ENCODE assay signal across 8 cellular contexts in genomic region chr19:57351867-57352266, GRCh38. TPM values are rescaled to one million over a fixed set of nuclear protein-coding genes. Genes with fewer than 3 reads are reported as not detected.
DNase-seq lines count a peak whose midpoint lies in the region; ATAC-seq lines count a peak whose summit lies in the region.

No MANE protein-coding gene starts in this region.

- intact Hi-C loops in activated CD4-positive, alpha-beta T cell treated with anti-CD3 and anti-CD28 coated beads, Interleukin-2, amount 10 ng/mL, durations not matched to agents 24 days and 14 days (cut with micrococcal nuclease), result loop anchor here (1.0 kb wide), 5 partner anchors 11 to 112 kb away; partner anchors contain the start of genes TRAPPC2B, ZNF460, ZNF543 and ZNF547

- peak overlapping the region; percentile 93 for H3K4me3 Mint-ChIP-seq in activated CD4-positive, alpha-beta T cell treated with anti-CD3 and anti-CD28 coated beads, Interleukin-2, amount 10 ng/mL, durations not matched to agents 24 days and 14 days
- H3K4me3 Mint-ChIP-seq in activated naive CD8-positive, alpha-beta T cell treated with anti-CD3 and anti-CD28 coated beads for 36 hours, result peak overlapping the region; percentile 87

- no peaks in the 10 kb centered on the region for H3K27me3 ChIP-seq in thymus (ENCODE audit: control insufficient read depth, insufficient read depth)

- H3K4me3 ChIP-seq in thymus (ENCODE audit: low read length), result peak overlapping the region; percentile 83

- H3K9me3 Mint-ChIP-seq in activated CD4-positive, alpha-beta T cell treated with anti-CD3 and anti-CD28 coated beads, Interleukin-2, amount 10 ng/mL, durations not matched to agents 24 days and 14 days, result peaks cover 40% of the 10 kb centered on the region
- peaks cover 42% of the 10 kb centered on the region for H3K9me3 Mint-ChIP-seq in activated naive CD8-positive, alpha-beta T cell treated with anti-CD3 and anti-CD28 coated beads for 36 hours

- 35% methylated on average over 7 of the region's 7 CpGs for WGBS in thymus

- no peak for DNase-seq in activated CD4-positive, alpha-beta T cell treated with anti-CD3 and anti-CD28 coated beads, Interleukin-2, amount 10 ng/mL, durations not matched to agents 24 days and 14 days
- DNase-seq in activated CD4-positive, alpha-beta T cell treated with anti-CD3 and anti-CD28 coated beads, Interleukin-2, amount 50 U/mL, for 48 hours, result no peak
- DNase-seq in activated naive CD8-positive, alpha-beta T cell treated with anti-CD3 and anti-CD28 coated beads for 36 hours, result peak; percentile 3
- DNase-seq in iPS-NIHi7 (ENCODE audit: extremely low spot score), result peak; percentile 10
- DNase-seq in central memory CD4-positive, alpha-beta T cell, result no peak
- DNase-seq in stimulated activated CD4-positive, alpha-beta T cell treated with anti-CD3 and anti-CD28 coated beads, Interleukin-4, amount 100 ng/mL, for 1 hour, result no peak

- peaks cover 30% of the 10 kb centered on the region for H3K36me3 ChIP-seq in thymus (ENCODE audit: control insufficient read depth, insufficient read depth)

- peaks cover 29% of the 10 kb centered on the region for H3K4me1 Mint-ChIP-seq in activated CD4-positive, alpha-beta T cell treated with anti-CD3 and anti-CD28 coated beads, Interleukin-2, amount 10 ng/mL, durations not matched to agents 24 days and 14 days
- H3K4me1 Mint-ChIP-seq in activated naive CD8-positive, alpha-beta T cell treated with anti-CD3 and anti-CD28 coated beads for 36 hours, result peaks cover 23% of the 10 kb centered on the region

- ATAC-seq in GM21529 (IDR thresholded peaks at IDR 0.05; ENCODE audit: unreplicated experiment), result no peak

- no peaks in the 10 kb centered on the region for H3K27me3 Mint-ChIP-seq in activated CD4-positive, alpha-beta T cell treated with anti-CD3 and anti-CD28 coated beads, Interleukin-2, amount 10 ng/mL, durations not matched to agents 24 days and 14 days
- H3K27me3 Mint-ChIP-seq in activated naive CD8-positive, alpha-beta T cell treated with anti-CD3 and anti-CD28 coated beads for 36 hours, result no peaks in the 10 kb centered on the region

- peak overlapping the region; percentile 91 for H3K27ac Mint-ChIP-seq in activated CD4-positive, alpha-beta T cell treated with anti-CD3 and anti-CD28 coated beads, Interleukin-2, amount 10 ng/mL, durations not matched to agents 24 days and 14 days
- H3K27ac Mint-ChIP-seq in activated naive CD8-positive, alpha-beta T cell treated with anti-CD3 and anti-CD28 coated beads for 36 hours, result peak overlapping the region; percentile 92

- H3K9me3 ChIP-seq in thymus (ENCODE audit: control insufficient read depth), result peaks cover 4% of the 10 kb centered on the region

- no peak overlapping the region for H3K27ac ChIP-seq in thymus (ENCODE audit: low read depth)

- peaks cover 7% of the 10 kb centered on the region for H3K4me1 ChIP-seq in thymus (ENCODE audit: control insufficient read depth, insufficient read depth, low read length)

- H3K36me3 Mint-ChIP-seq in activated CD4-positive, alpha-beta T cell treated with anti-CD3 and anti-CD28 coated beads, Interleukin-2, amount 10 ng/mL, durations not matched to agents 24 days and 14 days (ENCODE audit: low read depth), result peaks cover 60% of the 10 kb centered on the region
- H3K36me3 Mint-ChIP-seq in activated naive CD8-positive, alpha-beta T cell treated with anti-CD3 and anti-CD28 coated beads for 36 hours, result peaks cover 61% of the 10 kb centered on the region

RNA-seq across cellular contexts. Expression of gene ZNF304, which starts 0.8 kb away (rescaled TPM):
- total RNA-seq in activated CD4-positive, alpha-beta T cell treated with anti-CD3 and anti-CD28 coated beads, Interleukin-2, amount 10 ng/mL, durations not matched to agents 24 days and 14 days, result 5.3 and 5.8 TPM in 2 replicates
- total RNA-seq in activated naive CD8-positive, alpha-beta T cell treated with anti-CD3 and anti-CD28 coated beads for 36 hours, result 10 to 100 TPM; 10.3 to 10.5 TPM
- polyA plus RNA-seq in thymus, result 7.9 TPM

RNA-seq across cellular contexts. Expression of gene TRAPPC2B, which starts 11.5 kb away (rescaled TPM):
- 4.1 and 4.3 TPM in 2 replicates for total RNA-seq in activated CD4-positive, alpha-beta T cell treated with anti-CD3 and anti-CD28 coated beads, Interleukin-2, amount 10 ng/mL, durations not matched to agents 24 days and 14 days
- total RNA-seq in activated naive CD8-positive, alpha-beta T cell treated with anti-CD3 and anti-CD28 coated beads for 36 hours, result 1 to 10 TPM; 6.3 to 8.2 TPM
- 42.2 TPM for polyA plus RNA-seq in thymus

RNA-seq across cellular contexts. Expression of gene ZNF547, which starts 11.5 kb away (rescaled TPM):
- total RNA-seq in activated CD4-positive, alpha-beta T cell treated with anti-CD3 and anti-CD28 coated beads, Interleukin-2, amount 10 ng/mL, durations not matched to agents 24 days and 14 days, result 1.3 and 1.6 TPM in 2 replicates
- 1 to 10 TPM; 1.6 to 1.8 TPM for total RNA-seq in activated naive CD8-positive, alpha-beta T cell treated with anti-CD3 and anti-CD28 coated beads for 36 hours
- polyA plus RNA-seq in thymus, result 7.2 TPM

RNA-seq across cellular contexts. Expression of gene ZNF543, which starts 31.6 kb away (rescaled TPM):
- 4.9 and 5.3 TPM in 2 replicates for total RNA-seq in activated CD4-positive, alpha-beta T cell treated with anti-CD3 and anti-CD28 coated beads, Interleukin-2, amount 10 ng/mL, durations not matched to agents 24 days and 14 days
- 1 to 10 TPM; 8.2 to 8.4 TPM for total RNA-seq in activated naive CD8-positive, alpha-beta T cell treated with anti-CD3 and anti-CD28 coated beads for 36 hours
- 3.9 TPM for polyA plus RNA-seq in thymus

RNA-seq across cellular contexts. Expression of gene ZNF548, which starts 37.8 kb away (rescaled TPM):
- 10.6 and 12.7 TPM in 2 replicates for total RNA-seq in activated CD4-positive, alpha-beta T cell treated with anti-CD3 and anti-CD28 coated beads, Interleukin-2, amount 10 ng/mL, durations not matched to agents 24 days and 14 days
- 10 to 100 TPM; 17.4 to 18.5 TPM for total RNA-seq in activated naive CD8-positive, alpha-beta T cell treated with anti-CD3 and anti-CD28 coated beads for 36 hours
- polyA plus RNA-seq in thymus, result 26.4 TPM

Comparison
In these comparisons a context has a peak if more than half of its experiments do, and no peak if none do; other contexts are left out.
1. DNase-seq: peak in activated naive CD8-positive, alpha-beta T cell treated with anti-CD3 and anti-CD28 coated beads for 36 hours (single experiment) and iPS-NIHi7 (single experiment); none in activated CD4-positive, alpha-beta T cell treated with anti-CD3 and anti-CD28 coated beads, Interleukin-2, amount 10 ng/mL, durations not matched to agents 24 days and 14 days (single experiment), activated CD4-positive, alpha-beta T cell treated with anti-CD3 and anti-CD28 coated beads, Interleukin-2, amount 50 U/mL, for 48 hours (0 of 2), central memory CD4-positive, alpha-beta T cell (single experiment) and stimulated activated CD4-positive, alpha-beta T cell treated with anti-CD3 and anti-CD28 coated beads, Interleukin-4, amount 100 ng/mL, for 1 hour (single experiment).